ENCODE assay signal across 17 cellular contexts in genomic region chr4:144499777-144500176, GRCh38.
DNase-seq lines count a peak whose midpoint lies in the region; ATAC-seq and TF ChIP-seq lines count a peak whose summit lies in the region.
"Had no signal": no experiment of that assay in that cellular context is flagged by ENCODE, and none has a peak within 500 bp of the region (broad histone marks: within the 10 kb centered on the region; RNA-seq: fewer than 3 reads in every experiment).

No MANE protein-coding gene starts in this region.

- no peak for DNase-seq in right cardiac atrium
- no peak for DNase-seq in T-helper 9 cell
- no peak for DNase-seq in mucosa of descending colon
- DNase-seq in NCI-H1105 treated with DMSO at 0.1 percent for 48 hours (lab: John Stamatoyannopoulos, UW) = no peak
- DNase-seq: activated CD8-positive, alpha-beta memory T cell treated with anti-CD3 and anti-CD28 coated beads, Interleukin-2, amount 10 ng/mL, durations not matched to agents 7 days and 5 days; central memory CD4-positive, alpha-beta T cell; DMS53; foreskin fibroblast; mesenchymal stem cell; NCI-H2081 treated with DMSO at 0.1 percent for 48 hours; stomach had no signal

- H3K4me1 ChIP-seq in right cardiac atrium (ENCODE audit: control insufficient read depth, insufficient read depth, low read length) (no peaks in the 10 kb centered on the region), mucosa of descending colon (ENCODE audit: low read depth) (no peaks in the 10 kb centered on the region)
- H3K4me1 ChIP-seq: SJSA1, stomach had no signal

- no peak overlapping the region for H3K4me3 ChIP-seq in right cardiac atrium (ENCODE audit: low read length)
- no peak overlapping the region for H3K4me3 ChIP-seq in mucosa of descending colon
- H3K4me3 ChIP-seq: SJSA1, stomach had no signal

- no peak for TF ChIP-seq CTCF in mucosa of descending colon (IDR thresholded peaks at IDR 0.05)

- H3K9me3 ChIP-seq in right cardiac atrium (ENCODE audit: control insufficient read depth, low read length) = no peaks in the 10 kb centered on the region
- no peaks in the 10 kb centered on the region for H3K9me3 ChIP-seq in mucosa of descending colon
- H3K9me3 ChIP-seq: neutrophil, SJSA1 had no signal

- no peaks in the 10 kb centered on the region for H3K27me3 ChIP-seq in right cardiac atrium (ENCODE audit: control insufficient read depth, insufficient read depth)
- H3K27me3 ChIP-seq: neutrophil, SJSA1, stomach had no signal

- H3K27ac ChIP-seq in right cardiac atrium (ENCODE audit: low read length) = no peak overlapping the region
- H3K27ac ChIP-seq: neutrophil, SJSA1, stomach had no signal

- H3K36me3 ChIP-seq in mucosa of descending colon (ENCODE audit: low read depth) = no peaks in the 10 kb centered on the region
- H3K36me3 ChIP-seq: neutrophil, SJSA1, stomach had no signal

- ATAC-seq in GM18517 (IDR thresholded peaks at IDR 0.05; ENCODE audit: unreplicated experiment) (peak; percentile 89), GM19463 (IDR thresholded peaks at IDR 0.05; ENCODE audit: unreplicated experiment) (peak; percentile 76), HG02798 (IDR thresholded peaks at IDR 0.05; ENCODE audit: poor library complexity, unreplicated experiment) (peak; percentile 65), HG03432 (IDR thresholded peaks at IDR 0.05; ENCODE audit: unreplicated experiment) (peak; percentile 86), right cardiac atrium (no peak), mucosa of descending colon (no peak)
- ATAC-seq: activated CD8-positive, alpha-beta memory T cell treated with anti-CD3 and anti-CD28 coated beads, Interleukin-2, amount 10 ng/mL, durations not matched to agents 7 days and 5 days had no signal

- intact Hi-C loops in right cardiac atrium (cut with DNase I) (no loop called here), mucosa of descending colon (cut with DNase I, micrococcal nuclease) (no loop called here)

Comparison
In these comparisons a context has a peak if more than half of its experiments do, and no peak if none do; other contexts are left out.
1. ATAC-seq: peak in GM18517 (single experiment), GM19463 (single experiment), HG02798 (single experiment) and HG03432 (single experiment); none in right cardiac atrium (0 of 2) and mucosa of descending colon (single experiment).